16 cellular contexts compared by ENCODE assay signal in genomic region chr16:3145660-3146059, GRCh38. TPM values are rescaled to one million over a fixed set of nuclear protein-coding genes. Genes with fewer than 3 reads are reported as not detected.
A peak's percentile ranks its signal among the peaks of the same experiment; 100 is the strongest.
DNase-seq lines count a peak whose midpoint lies in the region; ATAC-seq and TF ChIP-seq lines count a peak whose summit lies in the region.
"Had no signal": no experiment of that assay in that cellular context is flagged by ENCODE, and none has a peak within 500 bp of the region (broad histone marks: within the 10 kb centered on the region; RNA-seq: fewer than 3 reads in every experiment).

No MANE protein-coding gene starts in this region.

- H3K4me3 ChIP-seq in HEK293 (ENCODE audit: low read depth, low read length) (no peak overlapping the region), osteoblast (ENCODE audit: insufficient read depth, low read length) (no peak overlapping the region)
- H3K4me3 ChIP-seq: A549, HAP-1 had no signal

- no peaks in the 10 kb centered on the region for H3K79me2 ChIP-seq in osteoblast (ENCODE audit: insufficient read depth, low read length)

- TF ChIP-seq CTCF in HEK293 (tag by site-specific recombination; IDR thresholded peaks at IDR 0.05) (no peak), osteoblast (IDR thresholded peaks at IDR 0.05; ENCODE audit: extremely low read depth, low read depth, low read length) (no peak)

- peaks cover 0 to 21% of the 10 kb centered on the region in 2 experiments; a peak in 1 of 3 replicates for H3K36me3 ChIP-seq in HEK293 (ENCODE audit: control insufficient read depth in 2 of 2, insufficient read depth in 1 of 2, low read length in 2 of 2)
- H3K36me3 ChIP-seq in osteoblast (ENCODE audit: insufficient read depth, low read length), result peaks cover 6% of the 10 kb centered on the region

- H3K27me3 ChIP-seq in osteoblast (ENCODE audit: insufficient read depth, low read length), result no peaks in the 10 kb centered on the region
- H3K27me3 ChIP-seq: BE2C had no signal

- H3K4me1 Mint-ChIP-seq in central memory CD8-positive, alpha-beta T cell, result peaks cover 19% of the 10 kb centered on the region
- H3K4me1 Mint-ChIP-seq in stimulated activated effector memory CD8-positive, alpha-beta T cell treated with anti-CD3 and anti-CD28 coated beads, Interleukin-12 subunit alpha, Interleukin-12 subunit beta, amount 100 ng/mL, for 72 hours, result peaks cover 26% of the 10 kb centered on the region

- H4K20me1 ChIP-seq in osteoblast (ENCODE audit: insufficient read depth, low read length), result no peaks in the 10 kb centered on the region

- H3K4me2 ChIP-seq in osteoblast (ENCODE audit: insufficient read depth, low read length), result no peak overlapping the region
- H3K4me2 ChIP-seq: A549 had no signal

- no peaks in the 10 kb centered on the region for H3K4me1 ChIP-seq in HEK293 (ENCODE audit: control insufficient read depth, insufficient read depth, low read length)
- no peaks in the 10 kb centered on the region for H3K4me1 ChIP-seq in osteoblast (ENCODE audit: insufficient read depth, low read length)
- H3K4me1 ChIP-seq: HAP-1 had no signal

- CTCF ChIA-PET in HEK293 (lab: Yijun Ruan, JAX), result interaction anchor here (0.7 kb wide), 1 partner anchor 20 kb away, joined by 3 read pairs; no protein-coding TSS in a partner anchor

- H3K4me3 Mint-ChIP-seq in central memory CD8-positive, alpha-beta T cell, result no peak overlapping the region
- no peak overlapping the region for H3K4me3 Mint-ChIP-seq in stimulated activated effector memory CD8-positive, alpha-beta T cell treated with anti-CD3 and anti-CD28 coated beads, Interleukin-12 subunit alpha, Interleukin-12 subunit beta, amount 100 ng/mL, for 72 hours
- H3K4me3 Mint-ChIP-seq: HFFc6 had no signal

- H3K9me3 ChIP-seq in HEK293 (ENCODE audit: control insufficient read depth, insufficient read depth, low read depth, low read length) (no peaks in the 10 kb centered on the region), osteoblast (ENCODE audit: low read depth, low read length) (no peaks in the 10 kb centered on the region)
- H3K9me3 ChIP-seq: A549, BE2C, HAP-1 had no signal

- ATAC-seq in central memory CD8-positive, alpha-beta T cell (replicated peaks; ENCODE audit: extremely low read depth, poor library complexity, severe bottlenecking), result no peak
- ATAC-seq in stimulated activated effector memory CD8-positive, alpha-beta T cell treated with anti-CD3 and anti-CD28 coated beads, Interleukin-12 subunit alpha, Interleukin-12 subunit beta, amount 100 ng/mL, for 72 hours, result no peak

- POLR2A ChIA-PET in HEK293 (lab: Yijun Ruan, JAX), result interaction anchor here (1.2 kb wide), 1 partner anchor 26 kb away, joined by 3 read pairs; no protein-coding TSS in a partner anchor

- H3K27ac ChIP-seq in HEK293 (ENCODE audit: extremely low read depth, low read depth, low read length) (no peak overlapping the region), osteoblast (ENCODE audit: low read depth, low read length) (no peak overlapping the region)
- H3K27ac ChIP-seq: A549, C4-2B had no signal

- no peak overlapping the region for H2AFZ ChIP-seq in osteoblast (ENCODE audit: low read length)

- DNase-seq in central memory CD8-positive, alpha-beta T cell (ENCODE audit: low spot score in 2 of 2), result no peak
- DNase-seq in osteoblast (ENCODE audit: insufficient read length, low spot score, missing footprints) (peak; percentile 63), amniotic stem cell (lab: John Stamatoyannopoulos, UW) (no peak), EL (no peak), NCI-H2081 (lab: John Stamatoyannopoulos, UW) (no peak)
- no peak for DNase-seq in stimulated activated effector memory CD8-positive, alpha-beta T cell treated with anti-CD3 and anti-CD28 coated beads, Interleukin-12 subunit alpha, Interleukin-12 subunit beta, amount 100 ng/mL, for 72 hours (ENCODE audit: low spot score in 2 of 2)
- DNase-seq: BE2C; CD4-positive, alpha-beta memory T cell; DMS79; GOT3; HFFc6 had no signal

- H3K9me3 Mint-ChIP-seq in central memory CD8-positive, alpha-beta T cell, result no peaks in the 10 kb centered on the region
- no peaks in the 10 kb centered on the region for H3K9me3 Mint-ChIP-seq in stimulated activated effector memory CD8-positive, alpha-beta T cell treated with anti-CD3 and anti-CD28 coated beads, Interleukin-12 subunit alpha, Interleukin-12 subunit beta, amount 100 ng/mL, for 72 hours
- H3K9me3 Mint-ChIP-seq: HFFc6 had no signal

- H3K36me3 Mint-ChIP-seq in central memory CD8-positive, alpha-beta T cell (ENCODE audit: insufficient read depth), result peaks cover 14% of the 10 kb centered on the region
- peaks cover 28% of the 10 kb centered on the region for H3K36me3 Mint-ChIP-seq in stimulated activated effector memory CD8-positive, alpha-beta T cell treated with anti-CD3 and anti-CD28 coated beads, Interleukin-12 subunit alpha, Interleukin-12 subunit beta, amount 100 ng/mL, for 72 hours

- H3K27ac Mint-ChIP-seq in central memory CD8-positive, alpha-beta T cell (ENCODE audit: low read depth), result peak overlapping the region; percentile 59
- H3K27ac Mint-ChIP-seq in stimulated activated effector memory CD8-positive, alpha-beta T cell treated with anti-CD3 and anti-CD28 coated beads, Interleukin-12 subunit alpha, Interleukin-12 subunit beta, amount 100 ng/mL, for 72 hours, result peak overlapping the region; percentile 43
- H3K27ac Mint-ChIP-seq: HFFc6 had no signal

- no peaks in the 10 kb centered on the region for H3K27me3 Mint-ChIP-seq in central memory CD8-positive, alpha-beta T cell

TF ChIP-seq in HEK293, 187 proteins besides CTCF, POLR2A, EP300 and RAD21:
- TF ChIP-seq GLIS1 (tag by site-specific recombination; IDR thresholded peaks at IDR 0.05) (peak; percentile 40), ZNF157 (tag by site-specific recombination; IDR thresholded peaks at IDR 0.05) (no peak), ZNF416 (tag by site-specific recombination; IDR thresholded peaks at IDR 0.05) (no peak), ZNF658 (tag by site-specific recombination; IDR thresholded peaks at IDR 0.05) (no peak), ZNF677 (tag by site-specific recombination; IDR thresholded peaks at IDR 0.05) (no peak), MZF1 (tag by site-specific recombination; IDR thresholded peaks at IDR 0.05; ENCODE audit: borderline replicate concordance) (no peak), ZNF747 (tag by site-specific recombination; IDR thresholded peaks at IDR 0.05) (no peak), GLIS2 (tag by site-specific recombination; IDR thresholded peaks at IDR 0.05) (0 out of 2 replicates have a peak, but pooled peaks have one; percentile 28), ZBTB17 (tag by site-specific recombination; IDR thresholded peaks at IDR 0.05) (no peak)
- TF ChIP-seq, protein P1, sequence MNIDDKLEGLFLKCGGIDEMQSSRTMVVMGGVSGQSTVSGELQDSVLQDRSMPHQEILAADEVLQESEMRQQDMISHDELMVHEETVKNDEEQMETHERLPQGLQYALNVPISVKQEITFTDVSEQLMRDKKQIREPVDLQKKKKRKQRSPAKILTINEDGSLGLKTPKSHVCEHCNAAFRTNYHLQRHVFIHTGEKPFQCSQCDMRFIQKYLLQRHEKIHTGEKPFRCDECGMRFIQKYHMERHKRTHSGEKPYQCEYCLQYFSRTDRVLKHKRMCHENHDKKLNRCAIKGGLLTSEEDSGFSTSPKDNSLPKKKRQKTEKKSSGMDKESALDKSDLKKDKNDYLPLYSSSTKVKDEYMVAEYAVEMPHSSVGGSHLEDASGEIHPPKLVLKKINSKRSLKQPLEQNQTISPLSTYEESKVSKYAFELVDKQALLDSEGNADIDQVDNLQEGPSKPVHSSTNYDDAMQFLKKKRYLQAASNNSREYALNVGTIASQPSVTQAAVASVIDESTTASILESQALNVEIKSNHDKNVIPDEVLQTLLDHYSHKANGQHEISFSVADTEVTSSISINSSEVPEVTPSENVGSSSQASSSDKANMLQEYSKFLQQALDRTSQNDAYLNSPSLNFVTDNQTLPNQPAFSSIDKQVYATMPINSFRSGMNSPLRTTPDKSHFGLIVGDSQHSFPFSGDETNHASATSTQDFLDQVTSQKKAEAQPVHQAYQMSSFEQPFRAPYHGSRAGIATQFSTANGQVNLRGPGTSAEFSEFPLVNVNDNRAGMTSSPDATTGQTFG (tag by site-specific recombination; IDR thresholded peaks at IDR 0.05; ENCODE audit: borderline replicate concordance), result no peak

RNA-seq across cellular contexts. Expression of gene ZNF213, which starts 10.8 kb away (rescaled TPM):
- total RNA-seq in osteoblast, result 8.0 and 9.4 TPM in 2 replicates

RNA-seq across cellular contexts. Expression of gene ZNF205, which starts 33.3 kb away (rescaled TPM):
- 17.4 and 17.7 TPM in 2 replicates for total RNA-seq in osteoblast
- total RNA-seq: CD4-positive, alpha-beta memory T cell had no signal

RNA-seq across cellular contexts. Expression of gene OR1F1, which starts 42.3 kb away (rescaled TPM):
- 0.36 TPM in 1 of 2 replicates, not detected in the other for total RNA-seq in osteoblast
- total RNA-seq: HFFc6, HT1080 had no signal

RNA-seq across cellular contexts. Expression of gene ZSCAN10, which starts 46.6 kb away (rescaled TPM):
- total RNA-seq in osteoblast, result not detected in 2 replicates
- total RNA-seq: HFFc6, HT1080 had no signal
